In the genomic region with DNA sequence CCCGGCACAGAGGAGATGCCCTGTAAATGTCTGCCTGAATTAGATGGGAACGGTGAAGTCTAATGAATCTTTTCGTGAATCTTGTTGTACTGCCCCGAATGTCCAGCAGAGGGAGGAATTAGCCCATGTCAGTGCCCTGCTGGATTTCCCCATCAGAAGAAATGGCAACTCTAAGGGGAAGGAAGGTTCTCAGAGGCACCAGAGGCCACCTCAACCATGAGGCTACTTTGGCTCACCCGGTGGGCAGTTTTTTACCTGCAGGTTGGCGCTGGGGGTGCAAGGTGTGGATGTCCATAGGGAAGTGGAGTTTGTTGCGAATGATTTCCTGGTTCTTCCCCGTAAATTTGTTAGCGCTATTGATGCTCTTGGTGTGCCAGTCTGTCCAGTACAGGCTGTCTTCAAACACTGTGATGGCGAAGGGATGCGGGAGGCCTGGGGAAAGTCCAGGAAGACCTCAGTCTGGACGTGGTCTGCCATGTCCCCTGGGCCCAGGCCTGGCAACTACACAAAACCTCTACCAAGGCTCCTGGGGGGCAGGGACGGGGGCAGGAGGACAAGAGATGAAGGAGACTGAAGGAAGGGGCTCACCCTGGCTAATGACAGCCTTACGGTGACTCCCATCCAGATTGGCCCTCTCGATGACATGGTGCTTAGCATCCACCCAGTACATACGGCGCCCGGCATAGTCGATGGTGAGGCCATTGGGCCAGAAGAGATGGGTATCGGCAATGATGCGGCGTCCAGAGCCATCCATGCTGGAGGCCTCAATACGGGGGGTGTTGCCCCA, we compare ENCODE assay signal across 1 cellular context.
TF ChIP-seq lines count a peak whose summit lies in the region.

No MANE protein-coding gene starts in this region.

TF ChIP-seq in WTC11, 78 proteins besides CTCF, POLR2A, EP300 and RAD21 (continued from another document):
- TF ChIP-seq, protein P1, sequence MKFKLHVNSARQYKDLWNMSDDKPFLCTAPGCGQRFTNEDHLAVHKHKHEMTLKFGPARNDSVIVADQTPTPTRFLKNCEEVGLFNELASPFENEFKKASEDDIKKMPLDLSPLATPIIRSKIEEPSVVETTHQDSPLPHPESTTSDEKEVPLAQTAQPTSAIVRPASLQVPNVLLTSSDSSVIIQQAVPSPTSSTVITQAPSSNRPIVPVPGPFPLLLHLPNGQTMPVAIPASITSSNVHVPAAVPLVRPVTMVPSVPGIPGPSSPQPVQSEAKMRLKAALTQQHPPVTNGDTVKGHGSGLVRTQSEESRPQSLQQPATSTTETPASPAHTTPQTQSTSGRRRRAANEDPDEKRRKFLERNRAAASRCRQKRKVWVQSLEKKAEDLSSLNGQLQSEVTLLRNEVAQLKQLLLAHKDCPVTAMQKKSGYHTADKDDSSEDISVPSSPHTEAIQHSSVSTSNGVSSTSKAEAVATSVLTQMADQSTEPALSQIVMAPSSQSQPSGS (CRISPR knock-in tag; IDR thresholded peaks at IDR 0.05; ENCODE audit: borderline replicate concordance, low read depth) = no peak
- TF ChIP-seq, protein P2, sequence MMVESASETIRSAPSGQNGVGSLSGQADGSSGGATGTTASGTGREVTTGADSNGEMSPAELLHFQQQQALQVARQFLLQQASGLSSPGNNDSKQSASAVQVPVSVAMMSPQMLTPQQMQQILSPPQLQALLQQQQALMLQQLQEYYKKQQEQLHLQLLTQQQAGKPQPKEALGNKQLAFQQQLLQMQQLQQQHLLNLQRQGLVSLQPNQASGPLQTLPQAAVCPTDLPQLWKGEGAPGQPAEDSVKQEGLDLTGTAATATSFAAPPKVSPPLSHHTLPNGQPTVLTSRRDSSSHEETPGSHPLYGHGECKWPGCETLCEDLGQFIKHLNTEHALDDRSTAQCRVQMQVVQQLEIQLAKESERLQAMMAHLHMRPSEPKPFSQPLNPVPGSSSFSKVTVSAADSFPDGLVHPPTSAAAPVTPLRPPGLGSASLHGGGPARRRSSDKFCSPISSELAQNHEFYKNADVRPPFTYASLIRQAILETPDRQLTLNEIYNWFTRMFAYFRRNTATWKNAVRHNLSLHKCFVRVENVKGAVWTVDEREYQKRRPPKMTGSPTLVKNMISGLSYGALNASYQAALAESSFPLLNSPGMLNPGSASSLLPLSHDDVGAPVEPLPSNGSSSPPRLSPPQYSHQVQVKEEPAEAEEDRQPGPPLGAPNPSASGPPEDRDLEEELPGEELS (CRISPR knock-in tag; IDR thresholded peaks at IDR 0.05) = no peak
- no peak for TF ChIP-seq FOXP1 (CRISPR knock-in tag; IDR thresholded peaks at IDR 0.05; ENCODE audit: borderline replicate concordance)
- no peak for TF ChIP-seq CREM (CRISPR knock-in tag; IDR thresholded peaks at IDR 0.05)
- TF ChIP-seq ZNF671 (CRISPR knock-in tag; IDR thresholded peaks at IDR 0.05) = no peak
- TF ChIP-seq, protein P3, sequence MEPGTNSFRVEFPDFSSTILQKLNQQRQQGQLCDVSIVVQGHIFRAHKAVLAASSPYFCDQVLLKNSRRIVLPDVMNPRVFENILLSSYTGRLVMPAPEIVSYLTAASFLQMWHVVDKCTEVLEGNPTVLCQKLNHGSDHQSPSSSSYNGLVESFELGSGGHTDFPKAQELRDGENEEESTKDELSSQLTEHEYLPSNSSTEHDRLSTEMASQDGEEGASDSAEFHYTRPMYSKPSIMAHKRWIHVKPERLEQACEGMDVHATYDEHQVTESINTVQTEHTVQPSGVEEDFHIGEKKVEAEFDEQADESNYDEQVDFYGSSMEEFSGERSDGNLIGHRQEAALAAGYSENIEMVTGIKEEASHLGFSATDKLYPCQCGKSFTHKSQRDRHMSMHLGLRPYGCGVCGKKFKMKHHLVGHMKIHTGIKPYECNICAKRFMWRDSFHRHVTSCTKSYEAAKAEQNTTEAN (CRISPR knock-in tag; IDR thresholded peaks at IDR 0.05) = no peak
- no peak for TF ChIP-seq GTF2I (CRISPR knock-in tag; conservative IDR thresholded peaks at IDR 0.05)
- no peak for TF ChIP-seq RELA (CRISPR knock-in tag; IDR thresholded peaks at IDR 0.05; ENCODE audit: borderline replicate concordance)
- TF ChIP-seq SP1 (CRISPR knock-in tag; conservative IDR thresholded peaks at IDR 0.05) = no peak
- TF ChIP-seq MXD4 (CRISPR knock-in tag; IDR thresholded peaks at IDR 0.05; ENCODE audit: borderline replicate concordance) = no peak
- no peak for TF ChIP-seq ZSCAN18 (CRISPR knock-in tag; IDR thresholded peaks at IDR 0.05)
- no peak for TF ChIP-seq E2F5 (CRISPR knock-in tag; IDR thresholded peaks at IDR 0.05)
- TF ChIP-seq KAT7 (CRISPR knock-in tag; IDR thresholded peaks at IDR 0.05; ENCODE audit: borderline replicate concordance) = no peak
TF ChIP-seq in WTC11: peak in this region for 0.
